Comparison of ENCODE assay signal across 26 cellular contexts in the genomic region with DNA sequence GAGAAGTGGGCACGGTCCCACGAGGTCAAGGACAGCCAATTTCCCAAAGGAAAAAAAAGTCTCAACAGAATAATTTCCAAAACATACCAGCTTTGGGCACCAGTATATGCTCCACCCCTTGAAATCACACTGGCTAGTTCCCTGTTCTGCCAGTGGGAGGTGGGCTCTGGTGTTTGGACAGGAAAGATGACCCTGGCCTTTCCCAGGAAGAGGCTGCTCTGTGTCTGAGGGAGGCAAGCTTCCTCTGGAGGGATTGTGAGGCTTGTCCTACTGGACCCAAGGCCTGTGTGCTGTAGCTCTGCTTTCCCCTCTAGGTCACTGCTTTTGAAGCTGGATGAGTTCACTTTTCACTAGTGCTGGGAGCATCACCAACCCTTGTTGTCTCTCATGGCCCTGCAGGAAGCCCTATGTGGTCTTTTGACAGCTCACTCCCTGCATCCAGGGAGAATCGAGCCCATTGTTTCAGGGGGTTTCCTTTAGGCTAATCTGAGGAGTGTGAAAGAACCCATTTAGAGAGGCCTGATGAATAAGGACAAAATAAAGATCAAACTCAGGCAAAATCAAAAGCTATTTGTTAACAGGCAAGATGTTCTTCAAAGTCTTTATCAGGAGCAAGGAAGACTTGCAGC. TPM values are rescaled to one million over a fixed set of nuclear protein-coding genes. Genes with fewer than 3 reads are reported as not detected.
"Had no signal": no experiment of that assay in that cellular context is flagged by ENCODE, and none has a peak within 500 bp of the region (broad histone marks: within the 10 kb centered on the region; RNA-seq: fewer than 3 reads in every experiment).

No MANE protein-coding gene starts in this region.

- H3K27ac ChIP-seq: esophagus muscularis mucosa, gastrocnemius medialis, ovary, skin epidermis, suprapubic skin, tibial artery, upper lobe of right lung had no signal

- H3K4me1 Mint-ChIP-seq: stimulated activated memory B cell treated with anti-CD40 and anti-IgM and Interleukin-4, amounts not matched to agents 10 μg/mL and 1 μg/mL and 100 μg/mL, for 72 hours had no signal

- H3K9me3 ChIP-seq: esophagus muscularis mucosa, gastrocnemius medialis, ovary, upper lobe of right lung had no signal

- H3K27me3 Mint-ChIP-seq: activated naive CD8-positive, alpha-beta T cell; central memory CD8-positive, alpha-beta T cell; dendritic cell treated with granulocyte-macrophage colony-stimulating factor and Interleukin-4, amounts not matched to agents 40 ng/mL and 50 ng/mL, for 4 days; naive thymus-derived CD8-positive, alpha-beta T cell; progenitor cell of endocrine pancreas; stimulated activated memory B cell treated with anti-CD40 and anti-IgM and Interleukin-4, amounts not matched to agents 10 μg/mL and 1 μg/mL and 100 μg/mL, for 72 hours; T-helper 17 cell had no signal

- H3K36me3 ChIP-seq: esophagus muscularis mucosa, gastrocnemius medialis, ovary, suprapubic skin, tibial artery, upper lobe of right lung had no signal

- H3K27ac Mint-ChIP-seq: activated naive CD8-positive, alpha-beta T cell; activated T-cell treated with anti-CD3 and anti-CD28 coated beads, Interleukin-2, amount 50 U/mL, for 72 hours; dendritic cell treated with granulocyte-macrophage colony-stimulating factor and Interleukin-4, amounts not matched to agents 40 ng/mL and 50 ng/mL, for 4 days; naive thymus-derived CD8-positive, alpha-beta T cell; progenitor cell of endocrine pancreas; stimulated activated memory B cell treated with anti-CD40 and anti-IgM and Interleukin-4, amounts not matched to agents 10 μg/mL and 1 μg/mL and 100 μg/mL, for 72 hours; T-helper 17 cell had no signal

- H3K4me3 ChIP-seq: esophagus muscularis mucosa, gastrocnemius medialis, ovary, skin epidermis, suprapubic skin, tibial artery, upper lobe of right lung had no signal

- DNase-seq: activated CD4-positive, alpha-beta T cell treated with anti-CD3 and anti-CD28 coated beads, Interleukin-2, amount 50 U/mL, for 1 hour; activated naive CD4-positive, alpha-beta T cell treated with Interleukin-2 at 50 U/mL for 16 hours; activated T-cell treated with anti-CD3 and anti-CD28 coated beads for 4 hours; activated T-cell treated with anti-CD3 and anti-CD28 coated beads, Interleukin-2, amount 50 U/mL, for 72 hours; anterior cingulate cortex; gastrocnemius medialis; glutamatergic neuron; left cardiac atrium; mammary epithelial cell; midbrain; naive thymus-derived CD8-positive, alpha-beta T cell; ovary; stimulated activated CD4-positive, alpha-beta T cell treated with anti-CD3 and anti-CD28 coated beads, Interleukin-12 subunit alpha, Interleukin-12 subunit beta, amount 100 ng/mL, for 4 hours; stimulated activated CD4-positive, alpha-beta T cell treated with anti-CD3 and anti-CD28 coated beads, Interleukin-4, amount 100 ng/mL, for 24 hours; T-helper 17 cell; T1000; tibial artery; upper lobe of right lung had no signal

- H3K27me3 ChIP-seq: esophagus muscularis mucosa, gastrocnemius medialis, ovary, suprapubic skin, tibial artery, upper lobe of right lung had no signal

- H3K4me1 ChIP-seq: esophagus muscularis mucosa, gastrocnemius medialis, suprapubic skin, tibial artery, upper lobe of right lung had no signal

- H3K4me3 Mint-ChIP-seq: activated naive CD8-positive, alpha-beta T cell; activated T-cell treated with anti-CD3 and anti-CD28 coated beads, Interleukin-2, amount 50 U/mL, for 72 hours; central memory CD8-positive, alpha-beta T cell; dendritic cell treated with granulocyte-macrophage colony-stimulating factor and Interleukin-4, amounts not matched to agents 40 ng/mL and 50 ng/mL, for 4 days; naive thymus-derived CD8-positive, alpha-beta T cell; stimulated activated memory B cell treated with anti-CD40 and anti-IgM and Interleukin-4, amounts not matched to agents 10 μg/mL and 1 μg/mL and 100 μg/mL, for 72 hours; T-helper 17 cell had no signal

- H3K9me3 Mint-ChIP-seq: central memory CD8-positive, alpha-beta T cell had no signal

- H3K36me3 Mint-ChIP-seq: activated naive CD8-positive, alpha-beta T cell; naive thymus-derived CD8-positive, alpha-beta T cell; stimulated activated memory B cell treated with anti-CD40 and anti-IgM and Interleukin-4, amounts not matched to agents 10 μg/mL and 1 μg/mL and 100 μg/mL, for 72 hours had no signal

RNA-seq across cellular contexts. Expression of gene CXCR4, which starts 36.3 kb away (rescaled TPM):
- total RNA-seq: mammary epithelial cell had no signal
